Comparison of ENCODE assay signal across 9 cellular contexts in the genomic region with DNA sequence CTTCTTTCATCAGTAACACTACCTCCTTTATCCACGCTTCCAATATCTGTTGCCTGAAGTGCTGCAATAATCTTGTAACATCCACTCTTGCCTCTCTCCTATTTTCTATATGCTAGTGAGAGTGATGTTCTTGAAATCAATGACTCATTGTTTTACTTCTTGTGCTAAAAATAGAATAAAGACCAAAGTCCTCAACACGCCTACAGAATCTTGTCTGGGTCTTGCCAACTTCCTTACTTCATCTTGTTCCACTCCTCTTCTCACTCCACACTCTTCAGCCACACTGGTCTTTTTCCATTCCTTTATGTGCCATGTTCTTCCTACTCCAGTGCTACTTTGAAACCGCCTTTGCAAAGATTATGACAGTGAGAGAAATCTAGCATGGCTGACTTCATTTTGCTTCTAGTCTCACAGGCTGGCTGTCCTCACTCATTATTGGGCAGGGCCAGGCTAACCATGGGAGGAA.
A peak's percentile ranks its signal among the peaks of the same experiment; 100 is the strongest.
DNase-seq lines count a peak whose midpoint lies in the region; ATAC-seq, FAIRE-seq and TF ChIP-seq lines count a peak whose summit lies in the region.
"Had no signal": no experiment of that assay in that cellular context is flagged by ENCODE, and none has a peak within 500 bp of the region (broad histone marks: within the 10 kb centered on the region; RNA-seq: fewer than 3 reads in every experiment).

No MANE protein-coding gene starts in this region.

- WGBS in psoas muscle, 3 donors = 74 to 81% (median 75%) methylated on average over 3 of the region's 3 CpGs

- no peaks in the 10 kb centered on the region for H3K9me3 Mint-ChIP-seq in activated naive CD8-positive, alpha-beta T cell treated with anti-CD3 and anti-CD28 coated beads for 36 hours
- no peaks in the 10 kb centered on the region for H3K9me3 Mint-ChIP-seq in activated CD8-positive, alpha-beta memory T cell treated with anti-CD3 and anti-CD28 coated beads, Interleukin-2, amount 10 ng/mL, durations not matched to agents 7 days and 5 days (ENCODE audit: low read depth)

- H3K36me3 ChIP-seq in psoas muscle (ENCODE audit: insufficient read depth in 1 of 2, low read depth in 1 of 2) (peaks cover under 1 to 3% of the 10 kb centered on the region in 2 donors), kidney (ENCODE audit: control insufficient read depth in 1 of 2, insufficient read depth in 2 of 2, low read length in 2 of 2) (no peaks in the 10 kb centered on the region)

- no peaks in the 10 kb centered on the region for H3K27me3 ChIP-seq in psoas muscle (ENCODE audit: insufficient read depth in 3 of 3, low read length in 2 of 3)

- no peaks in the 10 kb centered on the region for H3K36me3 Mint-ChIP-seq in activated naive CD8-positive, alpha-beta T cell treated with anti-CD3 and anti-CD28 coated beads for 36 hours
- no peaks in the 10 kb centered on the region for H3K36me3 Mint-ChIP-seq in activated CD8-positive, alpha-beta memory T cell treated with anti-CD3 and anti-CD28 coated beads, Interleukin-2, amount 10 ng/mL, durations not matched to agents 7 days and 5 days

- H3K4me1 ChIP-seq in psoas muscle = no peaks in the 10 kb centered on the region
- peaks cover 0 to 3% of the 10 kb centered on the region in 2 donors for H3K4me1 ChIP-seq in kidney (ENCODE audit: control insufficient read depth in 1 of 2, insufficient read depth in 1 of 2, low read depth in 1 of 2, low read length in 2 of 2)

- H3K27ac ChIP-seq in psoas muscle = no peak overlapping the region
- no peak overlapping the region for H3K27ac ChIP-seq in kidney (ENCODE audit: low read depth in 2 of 2, low read length in 2 of 2)
- H3K27ac ChIP-seq: HL-60 had no signal

- no peaks in the 10 kb centered on the region for H3K9me3 ChIP-seq in psoas muscle
- no peaks in the 10 kb centered on the region for H3K9me3 ChIP-seq in kidney (ENCODE audit: control insufficient read depth in 1 of 2, low read length in 2 of 2)

- peak; percentile 71 for ATAC-seq in GM19023 (IDR thresholded peaks at IDR 0.05; ENCODE audit: unreplicated experiment)
- peak; percentile 75 for ATAC-seq in HG03060 (IDR thresholded peaks at IDR 0.05; ENCODE audit: low read depth, unreplicated experiment)
- peak in 3 of 4 donors; percentile 28 to 61 (median 59) for ATAC-seq in psoas muscle
- ATAC-seq in activated CD8-positive, alpha-beta memory T cell treated with anti-CD3 and anti-CD28 coated beads, Interleukin-2, amount 10 ng/mL, durations not matched to agents 7 days and 5 days = no peak

- H3K4me3 Mint-ChIP-seq in activated naive CD8-positive, alpha-beta T cell treated with anti-CD3 and anti-CD28 coated beads for 36 hours = no peak overlapping the region
- no peak overlapping the region for H3K4me3 Mint-ChIP-seq in activated CD8-positive, alpha-beta memory T cell treated with anti-CD3 and anti-CD28 coated beads, Interleukin-2, amount 10 ng/mL, durations not matched to agents 7 days and 5 days

- FAIRE-seq in kidney (lab: Jason Lieb, UNC) = no peak

- peak; percentile 5 for DNase-seq in activated naive CD8-positive, alpha-beta T cell treated with anti-CD3 and anti-CD28 coated beads for 36 hours
- DNase-seq in psoas muscle = no peak
- no peak for DNase-seq in ACHN
- no peak for DNase-seq in activated CD8-positive, alpha-beta memory T cell treated with anti-CD3 and anti-CD28 coated beads, Interleukin-2, amount 10 ng/mL, durations not matched to agents 7 days and 5 days
- DNase-seq in kidney = no peak
- DNase-seq: activated CD8-positive, alpha-beta memory T cell treated with anti-CD3 and anti-CD28 coated beads, Interleukin-2, amount 50 U/mL, for 4 hours had no signal

- H3K4me3 ChIP-seq in psoas muscle = no peak overlapping the region
- H3K4me3 ChIP-seq in kidney (ENCODE audit: low read length in 2 of 2) = no peak overlapping the region

- CTCF ChIA-PET in activated CD8-positive, alpha-beta memory T cell treated with anti-CD3 and anti-CD28 coated beads, Interleukin-2, amount 10 ng/mL, durations not matched to agents 7 days and 5 days (lab: Charles Lee) = no interaction called here

- intact Hi-C loops in psoas muscle (cut with DNase I) = no loop called here
- intact Hi-C loops in kidney (cut with DNase I) = no loop called here

- TF ChIP-seq CTCF in psoas muscle (IDR thresholded peaks at IDR 0.05) (no peak), kidney (IDR thresholded peaks at IDR 0.05; ENCODE audit: borderline replicate concordance, extremely low read depth, insufficient read depth) (no peak)

- no peak overlapping the region for H3K27ac Mint-ChIP-seq in activated naive CD8-positive, alpha-beta T cell treated with anti-CD3 and anti-CD28 coated beads for 36 hours
- no peak overlapping the region for H3K27ac Mint-ChIP-seq in activated CD8-positive, alpha-beta memory T cell treated with anti-CD3 and anti-CD28 coated beads, Interleukin-2, amount 10 ng/mL, durations not matched to agents 7 days and 5 days

- no peak overlapping the region for H3K9ac ChIP-seq in kidney (ENCODE audit: low read length in 2 of 2)

- in situ Hi-C loops in ACHN (cut with HindIII; ENCODE audit: low pct_ligation_motif_present, low pct_unique_long_range_greater_than_20kb, low sequenced_read_pairs) = no loop called here

- H3K27me3 Mint-ChIP-seq in activated naive CD8-positive, alpha-beta T cell treated with anti-CD3 and anti-CD28 coated beads for 36 hours = no peaks in the 10 kb centered on the region
- peaks cover 19% of the 10 kb centered on the region for H3K27me3 Mint-ChIP-seq in activated CD8-positive, alpha-beta memory T cell treated with anti-CD3 and anti-CD28 coated beads, Interleukin-2, amount 10 ng/mL, durations not matched to agents 7 days and 5 days

- H3K4me1 Mint-ChIP-seq in activated naive CD8-positive, alpha-beta T cell treated with anti-CD3 and anti-CD28 coated beads for 36 hours = peaks cover 2% of the 10 kb centered on the region
- H3K4me1 Mint-ChIP-seq in activated CD8-positive, alpha-beta memory T cell treated with anti-CD3 and anti-CD28 coated beads, Interleukin-2, amount 10 ng/mL, durations not matched to agents 7 days and 5 days = no peaks in the 10 kb centered on the region
